Comparison of ENCODE assay signal across 1 cellular context in the genomic region with DNA sequence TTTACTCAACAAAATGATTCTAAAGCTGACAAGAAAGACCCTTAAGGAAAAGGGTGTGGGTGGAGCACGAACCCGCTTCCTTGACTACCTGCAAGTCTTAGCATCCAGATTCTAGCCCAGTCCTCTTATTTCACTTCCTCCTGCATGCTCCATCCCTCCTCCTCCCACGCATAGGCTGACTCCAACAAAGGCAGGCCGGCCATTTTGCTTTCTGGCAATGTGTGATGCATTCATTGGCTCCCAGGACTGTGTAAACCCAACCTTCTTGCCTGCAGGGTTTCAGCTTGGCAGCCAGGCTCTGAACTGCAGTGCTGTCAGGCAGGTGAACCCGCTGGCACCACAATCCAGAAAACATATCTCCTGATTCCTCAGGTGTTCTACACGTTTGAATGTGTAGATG.
TF ChIP-seq lines count a peak whose summit lies in the region.

No MANE protein-coding gene starts in this region.

TF ChIP-seq in IMR-90, 13 proteins besides CTCF, POLR2A, EP300 and RAD21:
- TF ChIP-seq, protein P1, sequence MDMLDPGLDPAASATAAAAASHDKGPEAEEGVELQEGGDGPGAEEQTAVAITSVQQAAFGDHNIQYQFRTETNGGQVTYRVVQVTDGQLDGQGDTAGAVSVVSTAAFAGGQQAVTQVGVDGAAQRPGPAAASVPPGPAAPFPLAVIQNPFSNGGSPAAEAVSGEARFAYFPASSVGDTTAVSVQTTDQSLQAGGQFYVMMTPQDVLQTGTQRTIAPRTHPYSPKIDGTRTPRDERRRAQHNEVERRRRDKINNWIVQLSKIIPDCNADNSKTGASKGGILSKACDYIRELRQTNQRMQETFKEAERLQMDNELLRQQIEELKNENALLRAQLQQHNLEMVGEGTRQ (IDR thresholded peaks at IDR 0.05; ENCODE audit: low read depth, low read length) = no peak
- TF ChIP-seq, protein P2, sequence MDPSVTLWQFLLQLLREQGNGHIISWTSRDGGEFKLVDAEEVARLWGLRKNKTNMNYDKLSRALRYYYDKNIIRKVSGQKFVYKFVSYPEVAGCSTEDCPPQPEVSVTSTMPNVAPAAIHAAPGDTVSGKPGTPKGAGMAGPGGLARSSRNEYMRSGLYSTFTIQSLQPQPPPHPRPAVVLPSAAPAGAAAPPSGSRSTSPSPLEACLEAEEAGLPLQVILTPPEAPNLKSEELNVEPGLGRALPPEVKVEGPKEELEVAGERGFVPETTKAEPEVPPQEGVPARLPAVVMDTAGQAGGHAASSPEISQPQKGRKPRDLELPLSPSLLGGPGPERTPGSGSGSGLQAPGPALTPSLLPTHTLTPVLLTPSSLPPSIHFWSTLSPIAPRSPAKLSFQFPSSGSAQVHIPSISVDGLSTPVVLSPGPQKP (IDR thresholded peaks at IDR 0.05; ENCODE audit: borderline replicate concordance, low read depth, low read length) = no peak
- TF ChIP-seq NFE2L2 (IDR thresholded peaks at IDR 0.05; ENCODE audit: low read depth, low read length) = no peak
- no peak for TF ChIP-seq RCOR1 (IDR thresholded peaks at IDR 0.05; ENCODE audit: insufficient replicate concordance, low read length)
